Comparison of ENCODE assay signal across 17 cellular contexts in genomic region chr6:137864812-137865508, GRCh38. TPM values are rescaled to one million over a fixed set of nuclear protein-coding genes. Genes with fewer than 3 reads are reported as not detected.
DNase-seq lines count a peak whose midpoint lies in the region; ATAC-seq, FAIRE-seq and TF ChIP-seq lines count a peak whose summit lies in the region.
"Had no signal": no experiment of that assay in that cellular context is flagged by ENCODE, and none has a peak within 500 bp of the region (broad histone marks: within the 10 kb centered on the region; RNA-seq: fewer than 3 reads in every experiment).

No MANE protein-coding gene starts in this region.

- H3K4me1 Mint-ChIP-seq in activated T-cell treated with anti-CD3 and anti-CD28 coated beads, Interleukin-2, amount 50 U/mL, for 24 hours (ENCODE audit: low read depth), result peaks cover 45% of the 10 kb centered on the region
- peaks cover 33% of the 10 kb centered on the region for H3K4me1 Mint-ChIP-seq in activated B cell treated with CpG ODN at 0.5 μM for 24 hours

- intact Hi-C loops in activated B cell treated with CpG ODN at 0.5 μM for 24 hours (cut with micrococcal nuclease), result loop anchor here (5.0 kb wide), 2 partner anchors 203 to 537 kb away; partner anchors contain the start of gene HEBP2

- H3K36me3 ChIP-seq in keratinocyte (ENCODE audit: control insufficient read depth in 2 of 2, extremely low read depth in 1 of 2, insufficient read depth in 2 of 2, low read length in 2 of 2) (no peaks in the 10 kb centered on the region), HAP-1 (replicated peaks) (no peaks in the 10 kb centered on the region)

- no peak for DNase-seq in activated T-cell treated with anti-CD3 and anti-CD28 coated beads, Interleukin-2, amount 50 U/mL, for 24 hours
- no peak for DNase-seq in activated T-cell treated with anti-CD3 and anti-CD28 coated beads, Interleukin-2, amount 50 U/mL, for 48 hours
- no peak for DNase-seq in activated B cell treated with CpG ODN at 0.5 μM for 24 hours
- no peak for DNase-seq in keratinocyte (ENCODE audit: low read depth, low spot score)
- peak; percentile 8 for DNase-seq in stimulated activated naive CD8-positive, alpha-beta T cell treated with anti-CD3 and anti-CD28 coated beads, Interleukin-15, Interleukin-2, amounts not matched to agents 100 U/mL and 50 U/mL, for 24 hours
- DNase-seq in activated CD4-positive, CD25-positive, alpha-beta regulatory T cell (lab: John Stamatoyannopoulos, UW), result no peak
- no peak for DNase-seq in HAP-1 (ENCODE audit: low spot score in 2 of 2)
- DNase-seq: activated CD4-positive, alpha-beta T cell treated with anti-CD3 and anti-CD28 coated beads, Interleukin-2, amount 50 U/mL, for 4 hours; dermis blood vessel endothelial cell; DMS53; foreskin melanocyte; kidney; NCI-H146; small intestine had no signal

- peaks cover 28% of the 10 kb centered on the region for H3K79me2 ChIP-seq in keratinocyte (ENCODE audit: control insufficient read depth, insufficient read depth, low read length)

- in situ Hi-C loops in HAP-1 (cut with MboI; ENCODE audit: low sequenced_read_pairs), result loop anchor here (10.0 kb wide), 1 partner anchor 150 kb away; no protein-coding TSS in a partner anchor

- H3K9me3 ChIP-seq in keratinocyte (ENCODE audit: control insufficient read depth, low read depth, low read length) (no peaks in the 10 kb centered on the region), HAP-1 (no peaks in the 10 kb centered on the region)

- H2AFZ ChIP-seq in keratinocyte (ENCODE audit: control insufficient read depth, low read length), result no peak overlapping the region

- no peaks in the 10 kb centered on the region for H3K9me1 ChIP-seq in keratinocyte (ENCODE audit: control insufficient read depth, extremely low read depth, insufficient read depth, low read length)

- H3K27me3 Mint-ChIP-seq in activated T-cell treated with anti-CD3 and anti-CD28 coated beads, Interleukin-2, amount 50 U/mL, for 24 hours, result no peaks in the 10 kb centered on the region
- H3K27me3 Mint-ChIP-seq in activated B cell treated with CpG ODN at 0.5 μM for 24 hours, result no peaks in the 10 kb centered on the region

- no peak overlapping the region for H3K9ac ChIP-seq in keratinocyte (ENCODE audit: control insufficient read depth, extremely low read depth, insufficient read depth, low read length)

- dilution Hi-C loops in keratinocyte (cut with MboI; ENCODE audit: extremely low pct_ligation_motif_present, low sequenced_read_pairs), result no loop called here

- no peak overlapping the region for H3K4me3 ChIP-seq in keratinocyte (ENCODE audit: control insufficient read depth in 2 of 3, extremely low read depth in 1 of 3, insufficient read depth in 2 of 3, low read depth in 1 of 3, low read length in 3 of 3)
- no peak overlapping the region for H3K4me3 ChIP-seq in HAP-1
- H3K4me3 ChIP-seq: SK-N-MC had no signal

- no peaks in the 10 kb centered on the region for H3K27me3 ChIP-seq in keratinocyte (ENCODE audit: control insufficient read depth, extremely low read depth, insufficient read depth, low read length)
- H3K27me3 ChIP-seq in HAP-1 (ENCODE audit: low read depth), result peaks cover 4% of the 10 kb centered on the region; the same call in 1 of the 2 replicates

- H3K27ac Mint-ChIP-seq in activated T-cell treated with anti-CD3 and anti-CD28 coated beads, Interleukin-2, amount 50 U/mL, for 24 hours, result peak overlapping the region; percentile 17
- H3K27ac Mint-ChIP-seq in activated B cell treated with CpG ODN at 0.5 μM for 24 hours, result peak overlapping the region; percentile 98

- no peak for TF ChIP-seq CTCF in activated B cell treated with CpG ODN at 0.5 μM for 24 hours (IDR thresholded peaks at IDR 0.05)
- TF ChIP-seq CTCF in keratinocyte (optimal IDR thresholded peaks at IDR 0.05 in 1 of 3, IDR thresholded peaks at IDR 0.05 in 1 of 3, conservative IDR thresholded peaks at IDR 0.05 in 1 of 3; ENCODE audit: extremely low read depth in 1 of 3, insufficient read depth in 2 of 3, low read length in 3 of 3), result peak in 1 of 3 experiments; percentile 7

- ATAC-seq in activated B cell treated with CpG ODN at 0.5 μM for 24 hours (ENCODE audit: low read depth) (no peak), GM18505 (IDR thresholded peaks at IDR 0.05; ENCODE audit: unreplicated experiment) (no peak)
- no peak for ATAC-seq in stimulated activated naive CD8-positive, alpha-beta T cell treated with anti-CD3 and anti-CD28 coated beads, Interleukin-15, Interleukin-2, amounts not matched to agents 100 U/mL and 50 U/mL, for 24 hours
- ATAC-seq: HCT116 had no signal

- FAIRE-seq in keratinocyte (lab: Jason Lieb, UNC), result peak; percentile 26
- FAIRE-seq: kidney, small intestine had no signal

- H4K20me1 ChIP-seq in keratinocyte (ENCODE audit: control insufficient read depth, extremely low read depth, insufficient read depth, low read length), result peaks cover 3% of the 10 kb centered on the region

- CTCF ChIA-PET in activated B cell treated with CpG ODN at 0.5 μM for 24 hours (lab: Charles Lee), result interaction anchor here (0.7 to 10.8 kb wide), 4 partner anchors 66 to 83 kb away, joined by 3 to 132 read pairs (median 109); no protein-coding TSS in a partner anchor

- no peak overlapping the region for H3K27ac ChIP-seq in keratinocyte (ENCODE audit: control insufficient read depth, insufficient read depth, low read length)
- H3K27ac ChIP-seq: SK-N-MC had no signal

- H3K9me3 Mint-ChIP-seq in activated T-cell treated with anti-CD3 and anti-CD28 coated beads, Interleukin-2, amount 50 U/mL, for 24 hours, result no peaks in the 10 kb centered on the region
- H3K9me3 Mint-ChIP-seq in activated B cell treated with CpG ODN at 0.5 μM for 24 hours, result no peaks in the 10 kb centered on the region

- H3K4me1 ChIP-seq in keratinocyte (ENCODE audit: control insufficient read depth, extremely low read depth, insufficient read depth, low read length), result peaks cover 27% of the 10 kb centered on the region
- H3K4me1 ChIP-seq in HAP-1, result peaks cover 40% of the 10 kb centered on the region

- no peak overlapping the region for H3K4me2 ChIP-seq in keratinocyte (ENCODE audit: control insufficient read depth, extremely low read depth, insufficient read depth, low read depth, low read length)

- TF ChIP-seq POLR2A in GM18505 (IDR thresholded peaks at IDR 0.05; ENCODE audit: borderline replicate concordance, extremely low read depth, insufficient read depth, insufficient read length), result no peak

- POLR2A ChIA-PET in activated B cell treated with CpG ODN at 0.5 μM for 24 hours (lab: Charles Lee), result interaction anchor here (0.7 to 7.4 kb wide), 3 partner anchors 36 to 113 kb away, joined by 3 to 80 read pairs (median 41); no protein-coding TSS in a partner anchor

- H3K36me3 Mint-ChIP-seq in activated T-cell treated with anti-CD3 and anti-CD28 coated beads, Interleukin-2, amount 50 U/mL, for 24 hours (ENCODE audit: low read depth), result peaks cover 35% of the 10 kb centered on the region
- peaks cover 27% of the 10 kb centered on the region for H3K36me3 Mint-ChIP-seq in activated B cell treated with CpG ODN at 0.5 μM for 24 hours (ENCODE audit: low read depth)

- no peak overlapping the region for H3K4me3 Mint-ChIP-seq in activated T-cell treated with anti-CD3 and anti-CD28 coated beads, Interleukin-2, amount 50 U/mL, for 24 hours
- no peak overlapping the region for H3K4me3 Mint-ChIP-seq in activated B cell treated with CpG ODN at 0.5 μM for 24 hours

RNA-seq across cellular contexts. Expression of gene TNFAIP3, which starts 2.1 kb away (rescaled TPM):
- total RNA-seq in activated B cell treated with CpG ODN at 0.5 μM for 24 hours, result 207 and 226 TPM in 2 replicates
- 73.3 to 141 TPM (median 109 TPM) in 3 replicates for polyA plus RNA-seq in keratinocyte
- polyA plus RNA-seq in keratinocyte (2011; ENCODE audit: low read depth), result 142 TPM
- 44.6 and 69.6 TPM in 2 replicates for polyA plus RNA-seq in keratinocyte (2011; cell fraction: cytosol; rRNA removed)
- 452 and 544 TPM in 2 replicates for polyA plus RNA-seq in keratinocyte (2011; cell fraction: nucleus; rRNA removed)
- polyA plus RNA-seq in keratinocyte (2012; ENCODE audit: low replicate concordance), result 40.8 and 90.7 TPM in 2 replicates
- polyA minus RNA-seq in keratinocyte, result 81.8 to 113 TPM (median 110 TPM) in 3 replicates
- polyA minus RNA-seq in keratinocyte (2011; cell fraction: cytosol; rRNA and poly(A)+ RNA removed), result 42.4 TPM
- 149 and 322 TPM in 2 replicates for polyA minus RNA-seq in keratinocyte (2011; cell fraction: nucleus; rRNA and poly(A)+ RNA removed)
